ENCODE assay signal across 1 cellular context in the genomic region with DNA sequence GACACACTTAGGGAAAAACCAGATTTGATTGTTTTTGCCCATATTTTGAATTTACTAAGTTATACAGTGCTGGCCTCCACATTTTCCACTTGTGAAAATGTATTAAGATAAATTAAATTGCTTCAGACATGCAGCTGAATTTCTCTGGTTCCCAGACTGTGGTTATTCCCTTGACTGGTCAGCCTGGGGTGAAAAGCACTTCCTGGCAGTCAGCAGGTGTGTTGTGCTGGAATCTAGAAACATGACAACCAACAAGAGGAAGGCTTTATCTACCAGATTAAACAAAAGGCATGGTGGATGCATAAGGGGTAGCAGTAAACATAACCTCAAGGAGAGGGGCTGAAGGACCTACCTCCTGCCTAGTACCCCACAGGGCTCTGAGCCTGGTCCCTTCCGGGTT.
TF ChIP-seq lines count a peak whose summit lies in the region.

No MANE protein-coding gene starts in this region.

TF ChIP-seq in SK-N-SH, 30 proteins besides CTCF, POLR2A, EP300 and RAD21:
- TF ChIP-seq, protein P1, sequence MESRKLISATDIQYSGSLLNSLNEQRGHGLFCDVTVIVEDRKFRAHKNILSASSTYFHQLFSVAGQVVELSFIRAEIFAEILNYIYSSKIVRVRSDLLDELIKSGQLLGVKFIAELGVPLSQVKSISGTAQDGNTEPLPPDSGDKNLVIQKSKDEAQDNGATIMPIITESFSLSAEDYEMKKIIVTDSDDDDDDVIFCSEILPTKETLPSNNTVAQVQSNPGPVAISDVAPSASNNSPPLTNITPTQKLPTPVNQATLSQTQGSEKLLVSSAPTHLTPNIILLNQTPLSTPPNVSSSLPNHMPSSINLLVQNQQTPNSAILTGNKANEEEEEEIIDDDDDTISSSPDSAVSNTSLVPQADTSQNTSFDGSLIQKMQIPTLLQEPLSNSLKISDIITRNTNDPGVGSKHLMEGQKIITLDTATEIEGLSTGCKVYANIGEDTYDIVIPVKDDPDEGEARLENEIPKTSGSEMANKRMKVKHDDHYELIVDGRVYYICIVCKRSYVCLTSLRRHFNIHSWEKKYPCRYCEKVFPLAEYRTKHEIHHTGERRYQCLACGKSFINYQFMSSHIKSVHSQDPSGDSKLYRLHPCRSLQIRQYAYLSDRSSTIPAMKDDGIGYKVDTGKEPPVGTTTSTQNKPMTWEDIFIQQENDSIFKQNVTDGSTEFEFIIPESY (IDR thresholded peaks at IDR 0.05; ENCODE audit: borderline replicate concordance, low read depth), result no peak
- TF ChIP-seq, protein P2, sequence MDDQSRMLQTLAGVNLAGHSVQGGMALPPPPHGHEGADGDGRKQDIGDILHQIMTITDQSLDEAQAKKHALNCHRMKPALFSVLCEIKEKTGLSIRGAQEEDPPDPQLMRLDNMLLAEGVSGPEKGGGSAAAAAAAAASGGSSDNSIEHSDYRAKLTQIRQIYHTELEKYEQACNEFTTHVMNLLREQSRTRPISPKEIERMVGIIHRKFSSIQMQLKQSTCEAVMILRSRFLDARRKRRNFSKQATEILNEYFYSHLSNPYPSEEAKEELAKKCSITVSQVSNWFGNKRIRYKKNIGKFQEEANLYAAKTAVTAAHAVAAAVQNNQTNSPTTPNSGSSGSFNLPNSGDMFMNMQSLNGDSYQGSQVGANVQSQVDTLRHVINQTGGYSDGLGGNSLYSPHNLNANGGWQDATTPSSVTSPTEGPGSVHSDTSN (IDR thresholded peaks at IDR 0.05), result no peak
- no peak for TF ChIP-seq FOSL2 (IDR thresholded peaks at IDR 0.05; ENCODE audit: borderline replicate concordance, low read depth)
- TF ChIP-seq, protein P3, sequence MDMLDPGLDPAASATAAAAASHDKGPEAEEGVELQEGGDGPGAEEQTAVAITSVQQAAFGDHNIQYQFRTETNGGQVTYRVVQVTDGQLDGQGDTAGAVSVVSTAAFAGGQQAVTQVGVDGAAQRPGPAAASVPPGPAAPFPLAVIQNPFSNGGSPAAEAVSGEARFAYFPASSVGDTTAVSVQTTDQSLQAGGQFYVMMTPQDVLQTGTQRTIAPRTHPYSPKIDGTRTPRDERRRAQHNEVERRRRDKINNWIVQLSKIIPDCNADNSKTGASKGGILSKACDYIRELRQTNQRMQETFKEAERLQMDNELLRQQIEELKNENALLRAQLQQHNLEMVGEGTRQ (IDR thresholded peaks at IDR 0.05; ENCODE audit: borderline replicate concordance, low read depth, low read length), result no peak
- TF ChIP-seq TCF12 (IDR thresholded peaks at IDR 0.05), result no peak
- TF ChIP-seq, protein P4, sequence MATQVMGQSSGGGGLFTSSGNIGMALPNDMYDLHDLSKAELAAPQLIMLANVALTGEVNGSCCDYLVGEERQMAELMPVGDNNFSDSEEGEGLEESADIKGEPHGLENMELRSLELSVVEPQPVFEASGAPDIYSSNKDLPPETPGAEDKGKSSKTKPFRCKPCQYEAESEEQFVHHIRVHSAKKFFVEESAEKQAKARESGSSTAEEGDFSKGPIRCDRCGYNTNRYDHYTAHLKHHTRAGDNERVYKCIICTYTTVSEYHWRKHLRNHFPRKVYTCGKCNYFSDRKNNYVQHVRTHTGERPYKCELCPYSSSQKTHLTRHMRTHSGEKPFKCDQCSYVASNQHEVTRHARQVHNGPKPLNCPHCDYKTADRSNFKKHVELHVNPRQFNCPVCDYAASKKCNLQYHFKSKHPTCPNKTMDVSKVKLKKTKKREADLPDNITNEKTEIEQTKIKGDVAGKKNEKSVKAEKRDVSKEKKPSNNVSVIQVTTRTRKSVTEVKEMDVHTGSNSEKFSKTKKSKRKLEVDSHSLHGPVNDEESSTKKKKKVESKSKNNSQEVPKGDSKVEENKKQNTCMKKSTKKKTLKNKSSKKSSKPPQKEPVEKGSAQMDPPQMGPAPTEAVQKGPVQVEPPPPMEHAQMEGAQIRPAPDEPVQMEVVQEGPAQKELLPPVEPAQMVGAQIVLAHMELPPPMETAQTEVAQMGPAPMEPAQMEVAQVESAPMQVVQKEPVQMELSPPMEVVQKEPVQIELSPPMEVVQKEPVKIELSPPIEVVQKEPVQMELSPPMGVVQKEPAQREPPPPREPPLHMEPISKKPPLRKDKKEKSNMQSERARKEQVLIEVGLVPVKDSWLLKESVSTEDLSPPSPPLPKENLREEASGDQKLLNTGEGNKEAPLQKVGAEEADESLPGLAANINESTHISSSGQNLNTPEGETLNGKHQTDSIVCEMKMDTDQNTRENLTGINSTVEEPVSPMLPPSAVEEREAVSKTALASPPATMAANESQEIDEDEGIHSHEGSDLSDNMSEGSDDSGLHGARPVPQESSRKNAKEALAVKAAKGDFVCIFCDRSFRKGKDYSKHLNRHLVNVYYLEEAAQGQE (IDR thresholded peaks at IDR 0.05; ENCODE audit: low read depth, low read length), result no peak
- no peak for TF ChIP-seq FOXJ3 (CRISPR knock-in tag; IDR thresholded peaks at IDR 0.05)
- TF ChIP-seq RXRA (IDR thresholded peaks at IDR 0.05; ENCODE audit: borderline replicate concordance, low read depth), result no peak
